In genomic region chr10:69842020-69842419, GRCh38 we compare ENCODE assay signal across 1 cellular context.
TF ChIP-seq lines count a peak whose summit lies in the region.

No MANE protein-coding gene starts in this region.

TF ChIP-seq in H1, 55 proteins besides CTCF, POLR2A, EP300 and RAD21 (continued from another document):
- TF ChIP-seq GABPA (IDR thresholded peaks at IDR 0.05; ENCODE audit: borderline replicate concordance, insufficient read depth, low read length) (no peak), PHF8 (conservative IDR thresholded peaks at IDR 0.05; ENCODE audit: low read depth, low read length) (no peak), SP2 (IDR thresholded peaks at IDR 0.05; ENCODE audit: low read length) (no peak), RXRA (IDR thresholded peaks at IDR 0.05; ENCODE audit: insufficient read depth, low read depth, low read length) (no peak)
